In genomic region chr2:29724282-29724681, GRCh38 we compare ENCODE assay signal across 18 cellular contexts.
A peak's percentile ranks its signal among the peaks of the same experiment; 100 is the strongest.
DNase-seq lines count a peak whose midpoint lies in the region; ATAC-seq and TF ChIP-seq lines count a peak whose summit lies in the region.
"Had no signal": no experiment of that assay in that cellular context is flagged by ENCODE, and none has a peak within 500 bp of the region (broad histone marks: within the 10 kb centered on the region; RNA-seq: fewer than 3 reads in every experiment).

No MANE protein-coding gene starts in this region.

- no peaks in the 10 kb centered on the region for H3K9me3 Mint-ChIP-seq in activated naive CD4-positive, alpha-beta T cell treated with anti-CD3 and anti-CD28 coated beads for 36 hours

- intact Hi-C loops in PC-3 (cut with micrococcal nuclease), result no loop called here
- intact Hi-C loops in activated naive CD4-positive, alpha-beta T cell treated with anti-CD3 and anti-CD28 coated beads for 36 hours (cut with micrococcal nuclease), result no loop called here

- H3K4me3 ChIP-seq in PC-3 (ENCODE audit: low read length) (no peak overlapping the region), smooth muscle cell (no peak overlapping the region)

- no peak overlapping the region for H3K4me3 Mint-ChIP-seq in activated naive CD4-positive, alpha-beta T cell treated with anti-CD3 and anti-CD28 coated beads for 36 hours
- H3K4me3 Mint-ChIP-seq: CD4-positive, CD25-positive, alpha-beta regulatory T cell had no signal

- POLR2A ChIA-PET in PC-3 (lab: Charles Lee; ENCODE audit: unreplicated experiment), result interaction anchor here (0.5 kb wide), 1 partner anchor 764 kb away, joined by 3 read pairs; no protein-coding TSS in a partner anchor

- H3K27me3 Mint-ChIP-seq in activated naive CD4-positive, alpha-beta T cell treated with anti-CD3 and anti-CD28 coated beads for 36 hours (ENCODE audit: low read depth), result peaks cover 12% of the 10 kb centered on the region

- H4K20me1 ChIP-seq in PC-3 (ENCODE audit: low read length), result no peaks in the 10 kb centered on the region
- H4K20me1 ChIP-seq in smooth muscle cell (ENCODE audit: low read depth), result no peaks in the 10 kb centered on the region

- H2AFZ ChIP-seq in PC-3 (ENCODE audit: low read length) (no peak overlapping the region), smooth muscle cell (ENCODE audit: low read depth) (no peak overlapping the region)

- H3F3A ChIP-seq in PC-3 (ENCODE audit: low read length, unreplicated experiment) (no peaks in the 10 kb centered on the region), smooth muscle cell (ENCODE audit: low read depth) (no peaks in the 10 kb centered on the region)

- H3K27ac Mint-ChIP-seq in activated naive CD4-positive, alpha-beta T cell treated with anti-CD3 and anti-CD28 coated beads for 36 hours, result no peak overlapping the region
- H3K27ac Mint-ChIP-seq: CD4-positive, CD25-positive, alpha-beta regulatory T cell had no signal

- no peak for TF ChIP-seq CTCF in 22Rv1 (IDR thresholded peaks at IDR 0.05)
- no peak for TF ChIP-seq CTCF in PC-3 (conservative IDR thresholded peaks at IDR 0.05; ENCODE audit: low read depth, low read length)
- TF ChIP-seq CTCF in smooth muscle cell (IDR thresholded peaks at IDR 0.05; ENCODE audit: borderline replicate concordance, insufficient read depth, poor library complexity, severe bottlenecking), result no peak

- no peaks in the 10 kb centered on the region for H3K36me3 ChIP-seq in PC-3 (ENCODE audit: low read depth, low read length)
- H3K36me3 ChIP-seq in smooth muscle cell (ENCODE audit: low read depth), result no peaks in the 10 kb centered on the region
- H3K36me3 ChIP-seq: BE2C had no signal

- H3K36me3 Mint-ChIP-seq in activated naive CD4-positive, alpha-beta T cell treated with anti-CD3 and anti-CD28 coated beads for 36 hours (ENCODE audit: low read depth), result no peaks in the 10 kb centered on the region
- H3K36me3 Mint-ChIP-seq: CD4-positive, CD25-positive, alpha-beta regulatory T cell had no signal

- H3K79me2 ChIP-seq in PC-3 (ENCODE audit: low read length) (no peaks in the 10 kb centered on the region), smooth muscle cell (ENCODE audit: low read depth) (no peaks in the 10 kb centered on the region)

- no peaks in the 10 kb centered on the region for H3K9me3 ChIP-seq in PC-3 (ENCODE audit: low read length)
- no peaks in the 10 kb centered on the region for H3K9me3 ChIP-seq in smooth muscle cell (replicated peaks; ENCODE audit: low read depth)
- H3K9me3 ChIP-seq: BE2C, Caco-2 had no signal

- H3K27ac ChIP-seq in 22Rv1, result peak overlapping the region; percentile 68
- peak overlapping the region; percentile 80 for H3K27ac ChIP-seq in PC-3 (ENCODE audit: low read length)
- H3K27ac ChIP-seq in smooth muscle cell (ENCODE audit: low read depth), result no peak overlapping the region

- DNase-seq in PC-3, result no peak
- no peak for DNase-seq in T-helper 2 cell
- no peak for DNase-seq in activated naive CD4-positive, alpha-beta T cell treated with anti-CD3 and anti-CD28 coated beads for 36 hours
- DNase-seq in smooth muscle cell (lab: John Stamatoyannopoulos, UW; ENCODE audit: unreplicated experiment), result no peak
- DNase-seq in NCI-H524 treated with DMSO at 0.1 percent for 48 hours (lab: John Stamatoyannopoulos, UW), result no peak
- DNase-seq: BE2C; Caco-2; CD4-positive, CD25-positive, alpha-beta regulatory T cell; HCEC 1CT; KG1; NCI-H187 treated with DMSO at 0.1 percent for 48 hours; NCI-H2227 treated with DMSO at 0.1 percent for 48 hours; NCI-H524 had no signal

- H3K4me1 ChIP-seq in PC-3 (ENCODE audit: insufficient read depth, low read length), result peaks cover 18% of the 10 kb centered on the region
- peaks cover 3% of the 10 kb centered on the region for H3K4me1 ChIP-seq in smooth muscle cell (ENCODE audit: low read depth)
- H3K4me1 ChIP-seq: BE2C, Caco-2 had no signal

- no TSS peak for BruUV-seq in PC-3 (replicated peaks; lab: Mats Ljungman, UMichigan)

- CTCF ChIA-PET in PC-3 (lab: Charles Lee), result interaction anchor here (0.6 kb wide), 1 partner anchor 617 kb away, joined by 4 read pairs; no protein-coding TSS in a partner anchor
- CTCF ChIA-PET in activated naive CD4-positive, alpha-beta T cell treated with anti-CD3 and anti-CD28 coated beads for 36 hours (lab: Charles Lee), result no interaction called here

- H3K4me2 ChIP-seq in PC-3 (ENCODE audit: low read length) (peak overlapping the region; percentile 56), smooth muscle cell (no peak overlapping the region)

- H3K4me1 Mint-ChIP-seq in activated naive CD4-positive, alpha-beta T cell treated with anti-CD3 and anti-CD28 coated beads for 36 hours (ENCODE audit: low read depth), result no peaks in the 10 kb centered on the region

- no peaks in the 10 kb centered on the region for H3K9me2 ChIP-seq in PC-3 (replicated peaks; ENCODE audit: low read length)

- H3K9ac ChIP-seq in PC-3 (ENCODE audit: low read length) (no peak overlapping the region), smooth muscle cell (ENCODE audit: low read depth) (no peak overlapping the region)

- WGBS in smooth muscle cell (ENCODE audit: low lambda C conversion rate), result 91% methylated on average over 3 of the region's 3 CpGs

- H3K27me3 ChIP-seq in PC-3 (ENCODE audit: low read length), result no peaks in the 10 kb centered on the region
- H3K27me3 ChIP-seq in smooth muscle cell (ENCODE audit: low read depth), result peaks cover 6% of the 10 kb centered on the region
- H3K27me3 ChIP-seq: BE2C had no signal

- ATAC-seq in GM18909 (IDR thresholded peaks at IDR 0.05; ENCODE audit: poor library complexity, unreplicated experiment), result peak; percentile 44
- peak; percentile 38 for ATAC-seq in HG02571 (IDR thresholded peaks at IDR 0.05; ENCODE audit: unreplicated experiment)
- ATAC-seq in PC-3, result no peak
- ATAC-seq: Panc1, Right ventricle myocardium inferior had no signal
